8 cellular contexts compared by ENCODE assay signal in the genomic region with DNA sequence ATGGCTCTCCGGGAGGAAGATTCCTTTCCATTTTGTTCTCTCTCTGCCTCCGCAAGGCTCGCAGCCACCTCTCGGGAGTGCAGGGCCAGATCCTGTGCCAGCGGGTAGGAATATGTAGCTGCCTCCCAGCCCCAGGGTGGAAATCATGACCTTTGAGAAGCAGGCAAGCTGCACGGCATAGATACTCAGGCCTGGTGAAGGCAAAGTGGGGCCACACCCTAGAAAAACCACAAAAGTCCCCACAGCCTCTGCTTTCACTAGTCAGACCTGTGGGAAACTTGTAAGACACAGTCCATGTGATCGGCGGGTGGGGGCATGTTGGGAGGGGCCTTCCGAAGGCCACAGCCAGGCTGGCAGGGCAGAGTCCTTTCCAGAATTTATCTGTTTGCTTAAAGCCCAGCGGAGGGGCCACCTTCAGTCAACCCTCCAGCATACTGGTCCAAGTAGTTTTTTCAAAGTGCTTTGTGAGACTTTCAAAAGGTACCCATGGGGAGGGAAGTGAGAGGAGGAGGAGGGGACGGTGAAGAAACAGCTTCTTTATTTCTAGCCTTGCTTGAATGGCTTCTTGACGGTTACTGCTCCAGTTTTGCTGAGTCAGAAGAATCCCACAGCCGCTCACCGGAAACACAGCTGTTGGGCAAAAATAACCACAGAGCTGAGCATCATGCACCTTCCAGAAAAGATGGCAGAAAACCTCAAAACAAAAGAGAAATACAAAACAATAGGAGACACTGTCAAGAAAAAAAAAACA. TPM values are rescaled to one million over a fixed set of nuclear protein-coding genes. Genes with fewer than 3 reads are reported as not detected.
DNase-seq lines count a peak whose midpoint lies in the region; ATAC-seq, FAIRE-seq and TF ChIP-seq lines count a peak whose summit lies in the region.

Gene MAP1LC3B2, plus strand, starts transcription at position 52 of the 751 bp plus-strand sequence. CDS start 16,562 bp downstream, outside the sequence.

- peak within 1 kb of the TSS; percentile 51 for H3K27ac Mint-ChIP-seq in progenitor cell of endocrine pancreas

- no peak for FAIRE-seq in urothelium cell line (lab: Jason Lieb, UNC)

- DNase-seq in RPMI8226 (peak; percentile 95), head of caudate nucleus (peak in 38 of 42 donors; percentile 8 to 69 (median 30)), progenitor cell of endocrine pancreas (ENCODE audit: low spot score, unreplicated experiment) (no peak), urothelium cell line (ENCODE audit: low spot score) (peak; percentile 78), NCI-H2227 treated with DMSO at 0.1 percent for 48 hours (lab: John Stamatoyannopoulos, UW) (no peak)
- DNase-seq in activated effector memory CD4-positive, alpha-beta T cell treated with anti-CD3 and anti-CD28 coated beads, Interleukin-2, amount 50 U/mL, for 16 hours = peak; percentile 88

- peaks cover 10% of the 10 kb centered on the region for H3K9me3 Mint-ChIP-seq in progenitor cell of endocrine pancreas (ENCODE audit: low read depth)

- peaks cover 10% of the 10 kb centered on the region for H3K4me1 Mint-ChIP-seq in progenitor cell of endocrine pancreas (ENCODE audit: low read depth)

- TF ChIP-seq CTCF in progenitor cell of endocrine pancreas (IDR thresholded peaks at IDR 0.05; ENCODE audit: unreplicated experiment) = no peak

- intact Hi-C loops in head of caudate nucleus (cut with DNase I) = no loop called here

- no peaks in the 10 kb centered on the region for H3K27me3 Mint-ChIP-seq in progenitor cell of endocrine pancreas

- peaks cover 4% of the 10 kb centered on the region for H3K36me3 Mint-ChIP-seq in progenitor cell of endocrine pancreas (ENCODE audit: insufficient read depth)

- ATAC-seq in GM18868 (IDR thresholded peaks at IDR 0.05; ENCODE audit: unreplicated experiment) (peak; percentile 82), HG03039 (IDR thresholded peaks at IDR 0.05; ENCODE audit: unreplicated experiment) (peak; percentile 73)

- H3K4me3 Mint-ChIP-seq in progenitor cell of endocrine pancreas (ENCODE audit: low read depth) = peak within 1 kb of the TSS; percentile 1

RNA-seq across cellular contexts. Expression of gene MAP1LC3B2, which starts in this region (rescaled TPM):
- 0.84 and 0.86 TPM in 2 replicates for total RNA-seq in progenitor cell of endocrine pancreas

Comparison
In these comparisons a context has a peak if more than half of its experiments do, and no peak if none do; other contexts are left out.
1. DNase-seq: peak in RPMI8226 (single experiment), activated effector memory CD4-positive, alpha-beta T cell treated with anti-CD3 and anti-CD28 coated beads, Interleukin-2, amount 50 U/mL, for 16 hours (single experiment), head of caudate nucleus (38 of 42) and urothelium cell line (single experiment); none in progenitor cell of endocrine pancreas (single experiment) and NCI-H2227 treated with DMSO at 0.1 percent for 48 hours (single experiment).